Comparison of ENCODE assay signal across 1 cellular context in genomic region chr18:68713791-68714190, GRCh38.
TF ChIP-seq lines count a peak whose summit lies in the region.

No MANE protein-coding gene starts in this region.

TF ChIP-seq in GM23338, 12 proteins besides CTCF, POLR2A, EP300 and RAD21 (continued from another document):
- no peak for TF ChIP-seq ZNF462 (CRISPR knock-in tag; IDR thresholded peaks at IDR 0.05)
- TF ChIP-seq ZNF331 (CRISPR knock-in tag; IDR thresholded peaks at IDR 0.05; ENCODE audit: low read depth) = no peak
- TF ChIP-seq ETS1 (IDR thresholded peaks at IDR 0.05) = no peak
